ENCODE assay signal across 13 cellular contexts in genomic region chr2:85257359-85258193, GRCh38.
A peak's percentile ranks its signal among the peaks of the same experiment; 100 is the strongest.
DNase-seq lines count a peak whose midpoint lies in the region; ATAC-seq, FAIRE-seq and TF ChIP-seq lines count a peak whose summit lies in the region.
"Had no signal": no experiment of that assay in that cellular context is flagged by ENCODE, and none has a peak within 500 bp of the region (broad histone marks: within the 10 kb centered on the region; RNA-seq: fewer than 3 reads in every experiment).

No MANE protein-coding gene starts in this region.

- no peaks in the 10 kb centered on the region for H3K79me2 ChIP-seq in GM12878 (ENCODE audit: control insufficient read depth, insufficient read depth, low read length)

- 20% methylated on average over 13 of the region's 13 CpGs for WGBS in GM12878 (ENCODE audit: insufficient coverage, insufficient replicate concordance, low lambda C conversion rate, missing lambda C conversion rate)
- 84% methylated on average over 10 of the region's 13 CpGs for WGBS in right lobe of liver (ENCODE audit: insufficient coverage, low coverage, low lambda C conversion rate, missing lambda C conversion rate)
- WGBS in small intestine, 3 donors: 65 to 69% (median 68%) methylated on average over 13 of the region's 13 CpGs

- CTCF ChIA-PET in HEK293 (lab: Yijun Ruan, JAX): interaction anchor here (0.9 to 5.6 kb wide), 3 partner anchors 9 to 28 kb away, joined by 3 to 44 read pairs (median 4); no protein-coding TSS in a partner anchor
- CTCF ChIA-PET in GM12878 (lab: Yijun Ruan, JAX): interaction anchor here (0.6 to 3.8 kb wide), 6 partner anchors 9 to 83 kb away, joined by 3 to 27 read pairs (median 4); no protein-coding TSS in a partner anchor

- H3K36me3 ChIP-seq in HEK293 (ENCODE audit: control insufficient read depth in 2 of 2, insufficient read depth in 1 of 2, low read length in 2 of 2) (no peaks in the 10 kb centered on the region), GM12878 (ENCODE audit: control insufficient read depth in 2 of 2, insufficient read depth in 2 of 2, low read length in 1 of 2) (no peaks in the 10 kb centered on the region), right lobe of liver (no peaks in the 10 kb centered on the region), small intestine (ENCODE audit: control insufficient read depth in 2 of 2, insufficient read depth in 2 of 2, low read length in 2 of 2) (no peaks in the 10 kb centered on the region)

- H2AFZ ChIP-seq in GM12878 (ENCODE audit: control insufficient read depth, low read depth, low read length): no peak overlapping the region

- no peak overlapping the region for H3K9ac ChIP-seq in GM12878 (ENCODE audit: control insufficient read depth, insufficient read depth, low read length)

- FAIRE-seq in GM12878 (lab: Jason Lieb, UNC) (no peak), small intestine (lab: Jason Lieb, UNC) (no peak)

- DNase-seq in GM12878 (ENCODE audit: low read depth, low spot score): no peak
- no peak for DNase-seq in right lobe of liver
- no peak for DNase-seq in NCI-H2196 treated with DMSO at 0.1 percent for 48 hours (lab: John Stamatoyannopoulos, UW; ENCODE audit: unreplicated experiment)
- no peak for DNase-seq in NOMO-1 treated with DMSO at 0.1 percent for 48 hours (lab: John Stamatoyannopoulos, UW; ENCODE audit: unreplicated experiment)
- DNase-seq in small intestine: no peak
- DNase-seq: activated CD4-positive, alpha-beta memory T cell treated with anti-CD3 and anti-CD28 coated beads for 36 hours; activated naive CD8-positive, alpha-beta T cell treated with anti-CD3 and anti-CD28 coated beads for 36 hours; CD4-positive, alpha-beta memory T cell; kidney glomerular epithelial cell; NCI-H2171 had no signal

- in situ Hi-C loops in GM12878 (cut with MboI): no loop called here

- RAD21 ChIA-PET in GM12878 (lab: Charles Lee; ENCODE audit: unreplicated experiment): interaction anchor here (1.6 kb wide), 1 partner anchor 9 kb away, joined by 4 read pairs; no protein-coding TSS in a partner anchor

- H3K27me3 ChIP-seq in GM12878 (replicated peaks in 1 of 2; ENCODE audit: control insufficient read depth in 2 of 2, insufficient read depth in 2 of 2, low read length in 1 of 2) (peaks cover 0 to 2% of the 10 kb centered on the region in 2 experiments; a peak in 3 of 4 replicates), right lobe of liver (no peaks in the 10 kb centered on the region), small intestine (ENCODE audit: control insufficient read depth in 2 of 2, insufficient read depth in 2 of 2, low read length in 2 of 2) (no peaks in the 10 kb centered on the region)

- no peak for TF ChIP-seq RAD21 in GM12878 (IDR thresholded peaks at IDR 0.05; ENCODE audit: insufficient read depth, low read depth, low read length)

- TF ChIP-seq CTCF in HEK293 (tag by site-specific recombination; IDR thresholded peaks at IDR 0.05): no peak
- TF ChIP-seq CTCF in GM12878 (IDR thresholded peaks at IDR 0.05 in 2 of 3, conservative IDR thresholded peaks at IDR 0.05 in 1 of 3; ENCODE audit: control insufficient read depth in 2 of 3, extremely low read depth in 1 of 3, insufficient read depth in 1 of 3, low read depth in 3 of 3, low read length in 3 of 3): no peak
- TF ChIP-seq CTCF in right lobe of liver (IDR thresholded peaks at IDR 0.05): no peak

- no peaks in the 10 kb centered on the region for H4K20me1 ChIP-seq in GM12878 (ENCODE audit: control insufficient read depth, insufficient read depth)

- no peaks in the 10 kb centered on the region for H3K9me3 ChIP-seq in HEK293 (ENCODE audit: control insufficient read depth, insufficient read depth, low read depth, low read length)
- no peaks in the 10 kb centered on the region for H3K9me3 ChIP-seq in GM12878 (replicated peaks; ENCODE audit: control insufficient read depth, insufficient read depth, low read length)
- no peaks in the 10 kb centered on the region for H3K9me3 ChIP-seq in right lobe of liver
- no peaks in the 10 kb centered on the region for H3K9me3 ChIP-seq in small intestine (ENCODE audit: control insufficient read depth, low read depth)

- no peak overlapping the region for H3K4me2 ChIP-seq in GM12878 (ENCODE audit: control insufficient read depth, insufficient read depth)

- H3K27me3 Mint-ChIP-seq in stimulated activated memory B cell treated with anti-CD40 and anti-IgM and Interleukin-4, amounts not matched to agents 10 μg/mL and 1 μg/mL and 100 μg/mL, for 72 hours: peaks cover 33% of the 10 kb centered on the region
- H3K27me3 Mint-ChIP-seq: activated CD4-positive, alpha-beta memory T cell treated with anti-CD3 and anti-CD28 coated beads for 36 hours; activated naive CD8-positive, alpha-beta T cell treated with anti-CD3 and anti-CD28 coated beads for 36 hours had no signal

- H3K4me3 Mint-ChIP-seq in stimulated activated memory B cell treated with anti-CD40 and anti-IgM and Interleukin-4, amounts not matched to agents 10 μg/mL and 1 μg/mL and 100 μg/mL, for 72 hours: no peak overlapping the region
- H3K4me3 Mint-ChIP-seq: activated CD4-positive, alpha-beta memory T cell treated with anti-CD3 and anti-CD28 coated beads for 36 hours; activated naive CD8-positive, alpha-beta T cell treated with anti-CD3 and anti-CD28 coated beads for 36 hours; CD4-positive, alpha-beta memory T cell had no signal

- no TSS peak for BruUV-seq in GM12878 (replicated peaks; lab: Mats Ljungman, UMichigan)

- POLR2A ChIA-PET in HEK293 (lab: Yijun Ruan, JAX) (no interaction called here), GM12878 (lab: Charles Lee) (no interaction called here)

- intact Hi-C loops in GM12878 (cut with micrococcal nuclease; ENCODE audit: unreplicated experiment) (no loop called here), right lobe of liver (cut with DNase I) (no loop called here)

- no peaks in the 10 kb centered on the region for H3K4me1 Mint-ChIP-seq in stimulated activated memory B cell treated with anti-CD40 and anti-IgM and Interleukin-4, amounts not matched to agents 10 μg/mL and 1 μg/mL and 100 μg/mL, for 72 hours
- H3K4me1 Mint-ChIP-seq: activated naive CD8-positive, alpha-beta T cell treated with anti-CD3 and anti-CD28 coated beads for 36 hours; CD4-positive, alpha-beta memory T cell had no signal

- SMC1A ChIA-PET in GM12878 (lab: Charles Lee; ENCODE audit: uncharacterized antibody, unreplicated experiment): interaction anchor here (0.6 to 1.0 kb wide), 2 partner anchors 11 to 12 kb away, joined by 3 read pairs; no protein-coding TSS in a partner anchor

- no peaks in the 10 kb centered on the region for H3K36me3 Mint-ChIP-seq in stimulated activated memory B cell treated with anti-CD40 and anti-IgM and Interleukin-4, amounts not matched to agents 10 μg/mL and 1 μg/mL and 100 μg/mL, for 72 hours
- H3K36me3 Mint-ChIP-seq: activated CD4-positive, alpha-beta memory T cell treated with anti-CD3 and anti-CD28 coated beads for 36 hours; activated naive CD8-positive, alpha-beta T cell treated with anti-CD3 and anti-CD28 coated beads for 36 hours; CD4-positive, alpha-beta memory T cell had no signal

- H3K4me1 ChIP-seq in HEK293 (ENCODE audit: control insufficient read depth, insufficient read depth, low read length) (no peaks in the 10 kb centered on the region), GM12878 (ENCODE audit: control insufficient read depth, insufficient read depth, low read length) (no peaks in the 10 kb centered on the region), right lobe of liver (peaks cover 0 to 5% (median 0%) of the 10 kb centered on the region in 4 donors), small intestine (ENCODE audit: control insufficient read depth in 2 of 2, insufficient read depth in 1 of 2, low read depth in 1 of 2, low read length in 1 of 2) (no peaks in the 10 kb centered on the region)

- H3K9me3 Mint-ChIP-seq in stimulated activated memory B cell treated with anti-CD40 and anti-IgM and Interleukin-4, amounts not matched to agents 10 μg/mL and 1 μg/mL and 100 μg/mL, for 72 hours: no peaks in the 10 kb centered on the region
- H3K9me3 Mint-ChIP-seq: activated CD4-positive, alpha-beta memory T cell treated with anti-CD3 and anti-CD28 coated beads for 36 hours; activated naive CD8-positive, alpha-beta T cell treated with anti-CD3 and anti-CD28 coated beads for 36 hours; CD4-positive, alpha-beta memory T cell had no signal

- H3K27ac ChIP-seq in HEK293 (ENCODE audit: extremely low read depth, low read depth, low read length) (no peak overlapping the region), GM12878 (ENCODE audit: control insufficient read depth, insufficient read depth) (no peak overlapping the region), right lobe of liver (peak overlapping the region in 1 of 3 donors; percentile 8), small intestine (ENCODE audit: low read depth in 1 of 2, low read length in 1 of 2) (peak overlapping the region in 1 of 2 donors; percentile 64)

- ATAC-seq in GM12878 (peak; percentile 45), right lobe of liver (peak; percentile 42 to 60 (median 54)), HG03378 (IDR thresholded peaks at IDR 0.05; ENCODE audit: unreplicated experiment) (no peak)
- ATAC-seq in stimulated activated memory B cell treated with anti-CD40 and anti-IgM and Interleukin-4, amounts not matched to agents 10 μg/mL and 1 μg/mL and 100 μg/mL, for 72 hours: peak; percentile 10

- TF ChIP-seq EP300 in GM12878 (IDR thresholded peaks at IDR 0.05; ENCODE audit: borderline replicate concordance in 1 of 2, control insufficient read depth in 1 of 2, low read depth in 2 of 2, low read length in 2 of 2): no peak

- no peak overlapping the region for H3K27ac Mint-ChIP-seq in stimulated activated memory B cell treated with anti-CD40 and anti-IgM and Interleukin-4, amounts not matched to agents 10 μg/mL and 1 μg/mL and 100 μg/mL, for 72 hours
- H3K27ac Mint-ChIP-seq: activated CD4-positive, alpha-beta memory T cell treated with anti-CD3 and anti-CD28 coated beads for 36 hours; activated naive CD8-positive, alpha-beta T cell treated with anti-CD3 and anti-CD28 coated beads for 36 hours; CD4-positive, alpha-beta memory T cell had no signal

- H3K4me3 ChIP-seq in HEK293 (ENCODE audit: low read depth, low read length) (no peak overlapping the region), GM12878 (no peak overlapping the region), right lobe of liver (no peak overlapping the region), small intestine (ENCODE audit: low read depth in 1 of 2, low read length in 2 of 2) (no peak overlapping the region)

- no peak for TF ChIP-seq POLR2A in GM12878 (IDR thresholded peaks at IDR 0.05; ENCODE audit: low read depth, low read length)
- TF ChIP-seq POLR2A in right lobe of liver (IDR thresholded peaks at IDR 0.05): no peak

TF ChIP-seq in GM12878, 131 proteins besides CTCF, POLR2A, EP300 and RAD21 (continues in another document):
- TF ChIP-seq YBX1 (IDR thresholded peaks at IDR 0.05) (no peak), IKZF1 (conservative IDR thresholded peaks at IDR 0.05) (peak; percentile 38)
